ENCODE assay signal across 9 cellular contexts in the genomic region with DNA sequence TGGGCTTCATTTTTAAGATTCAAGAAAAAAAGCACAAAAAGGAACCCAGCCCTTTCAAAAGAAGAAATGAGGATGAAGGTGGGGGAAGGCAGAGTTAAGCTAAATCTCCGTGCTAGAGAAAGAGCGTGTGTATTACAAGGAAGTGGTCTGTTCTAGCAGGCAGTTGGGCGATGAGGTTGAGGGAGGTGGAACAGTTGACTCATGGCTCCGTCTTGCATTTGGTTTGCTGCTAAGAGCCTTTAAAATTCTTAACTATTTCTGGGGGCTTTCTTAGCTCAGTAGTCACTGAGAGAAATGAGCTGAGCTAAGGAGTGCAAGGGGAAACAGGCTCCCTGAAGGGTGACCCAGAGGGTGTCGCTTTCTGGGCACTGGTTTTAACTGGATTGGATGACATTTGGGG.
DNase-seq lines count a peak whose midpoint lies in the region; ATAC-seq and TF ChIP-seq lines count a peak whose summit lies in the region.
"Had no signal": no experiment of that assay in that cellular context is flagged by ENCODE, and none has a peak within 500 bp of the region (broad histone marks: within the 10 kb centered on the region; RNA-seq: fewer than 3 reads in every experiment).

No MANE protein-coding gene starts in this region.

- ATAC-seq in GM19035 (IDR thresholded peaks at IDR 0.05; ENCODE audit: unreplicated experiment) (peak; percentile 59), HG03378 (IDR thresholded peaks at IDR 0.05; ENCODE audit: unreplicated experiment) (peak; percentile 88), activated B cell treated with CpG ODN at 0.5 μM for 24 hours (ENCODE audit: low read depth) (peak; percentile 91)
- ATAC-seq in effector memory CD8-positive, alpha-beta T cell (replicated peaks) = peak; percentile 80
- ATAC-seq: foreskin keratinocyte had no signal

- POLR2A ChIA-PET in activated B cell treated with CpG ODN at 0.5 μM for 24 hours (lab: Charles Lee) = interaction anchor here (0.6 to 1.8 kb wide), 5 partner anchors 14 to 117 kb away, joined by 3 to 16 read pairs (median 4); partner anchors contain the start of gene GCNT1

- peak; percentile 87 for DNase-seq in AG10803 (ENCODE audit: low read depth)
- DNase-seq in activated B cell treated with CpG ODN at 0.5 μM for 24 hours = peak; percentile 22
- DNase-seq in effector memory CD8-positive, alpha-beta T cell = peak; percentile 51 to 63 (median 54)
- peak; percentile 72 for DNase-seq in stimulated activated CD4-positive, alpha-beta T cell treated with anti-CD3 and anti-CD28 coated beads, Interleukin-1b, Interleukin-23, amount 100 ng/mL, for 48 hours
- DNase-seq in dermis blood vessel endothelial cell = no peak
- no peak for DNase-seq in NCI-H748 treated with DMSO at 0.1 percent for 48 hours (lab: John Stamatoyannopoulos, UW)

- no peaks in the 10 kb centered on the region for H3K36me3 Mint-ChIP-seq in activated B cell treated with CpG ODN at 0.5 μM for 24 hours (ENCODE audit: low read depth)
- H3K36me3 Mint-ChIP-seq in effector memory CD8-positive, alpha-beta T cell (ENCODE audit: insufficient read depth) = peaks cover 9% of the 10 kb centered on the region

- CTCF ChIA-PET in activated B cell treated with CpG ODN at 0.5 μM for 24 hours (lab: Charles Lee) = no interaction called here

- peaks cover 46% of the 10 kb centered on the region for H3K4me1 Mint-ChIP-seq in activated B cell treated with CpG ODN at 0.5 μM for 24 hours
- H3K4me1 Mint-ChIP-seq in effector memory CD8-positive, alpha-beta T cell (ENCODE audit: low read depth in 2 of 2) = peaks cover 24 to 40% of the 10 kb centered on the region in 2 donors

- intact Hi-C loops in activated B cell treated with CpG ODN at 0.5 μM for 24 hours (cut with micrococcal nuclease) = loop anchor here (1.0 to 5.0 kb wide), 8 partner anchors 14 to 601 kb away; partner anchors contain the start of genes GCNT1, RFK and VPS13A

- no peak overlapping the region for H3K4me3 ChIP-seq in AG10803 (ENCODE audit: low read length)

- peak overlapping the region; percentile 9 for H3K4me3 Mint-ChIP-seq in activated B cell treated with CpG ODN at 0.5 μM for 24 hours
- H3K4me3 Mint-ChIP-seq in effector memory CD8-positive, alpha-beta T cell = peak overlapping the region; percentile 36 to 56

- TF ChIP-seq CTCF in AG10803 (conservative IDR thresholded peaks at IDR 0.05; ENCODE audit: low read length) (no peak), activated B cell treated with CpG ODN at 0.5 μM for 24 hours (IDR thresholded peaks at IDR 0.05) (no peak)

- peaks cover 2% of the 10 kb centered on the region for H3K27me3 Mint-ChIP-seq in activated B cell treated with CpG ODN at 0.5 μM for 24 hours
- H3K27me3 Mint-ChIP-seq in effector memory CD8-positive, alpha-beta T cell = peaks cover 0 to 20% of the 10 kb centered on the region in 2 donors

- H3K27ac Mint-ChIP-seq in activated B cell treated with CpG ODN at 0.5 μM for 24 hours = peak overlapping the region; percentile 76
- peak overlapping the region; percentile 6 to 41 for H3K27ac Mint-ChIP-seq in effector memory CD8-positive, alpha-beta T cell

- peaks cover 2% of the 10 kb centered on the region for H3K9me3 Mint-ChIP-seq in activated B cell treated with CpG ODN at 0.5 μM for 24 hours
- H3K9me3 Mint-ChIP-seq in effector memory CD8-positive, alpha-beta T cell = peaks cover 0 to 2% of the 10 kb centered on the region in 2 donors

Comparison
In these comparisons a context has a peak if more than half of its experiments do, and no peak if none do; other contexts are left out.
1. DNase-seq: peak in AG10803 (single experiment), activated B cell treated with CpG ODN at 0.5 μM for 24 hours (single experiment), effector memory CD8-positive, alpha-beta T cell (3 of 3) and stimulated activated CD4-positive, alpha-beta T cell treated with anti-CD3 and anti-CD28 coated beads, Interleukin-1b, Interleukin-23, amount 100 ng/mL, for 48 hours (single experiment); none in dermis blood vessel endothelial cell (single experiment) and NCI-H748 treated with DMSO at 0.1 percent for 48 hours (single experiment).
2. Peak in every context shown above with its lines, with median percentiles within 50 percentile points of each other: ATAC-seq.